32 cellular contexts compared by ENCODE assay signal in genomic region chr14:102454711-102455110, GRCh38.
"Had no signal": no experiment of that assay in that cellular context is flagged by ENCODE, and none has a peak within 500 bp of the region (broad histone marks: within the 10 kb centered on the region; RNA-seq: fewer than 3 reads in every experiment).

No MANE protein-coding gene starts in this region.

- H3K27ac Mint-ChIP-seq: activated CD4-positive, alpha-beta memory T cell treated with anti-CD3 and anti-CD28 coated beads, Interleukin-2, amount 10 ng/mL, durations not matched to agents 7 days and 5 days; activated CD8-positive, alpha-beta memory T cell treated with anti-CD3 and anti-CD28 coated beads, Interleukin-2, amount 10 ng/mL, durations not matched to agents 7 days and 5 days; activated naive CD8-positive, alpha-beta T cell treated with anti-CD3 and anti-CD28 coated beads for 36 hours; T-helper 1 cell treated with Interleukin-12 subunit alpha and Interleukin-12 subunit beta and Interleukin-4 antibody, amounts not matched to agents 30 μg/mL and 1 μg/mL, for 36 hours; T-helper 2 cell treated with Interferon-gamma antibody and Interleukin-4, amounts not matched to agents 5 μg/mL and 100 μg/mL, for 36 hours had no signal

- H3K4me1 ChIP-seq: ascending aorta, breast epithelium, SJSA1 had no signal

- H3K36me3 ChIP-seq: breast epithelium had no signal

- DNase-seq: activated CD4-positive, alpha-beta memory T cell treated with anti-CD3 and anti-CD28 coated beads, Interleukin-2, amount 10 ng/mL, durations not matched to agents 7 days and 5 days; activated CD4-positive, alpha-beta T cell treated with anti-CD3 and anti-CD28 coated beads for 1 hour; activated CD4-positive, alpha-beta T cell treated with anti-CD3 and anti-CD28 coated beads for 48 hours; activated CD4-positive, CD25-positive, alpha-beta regulatory T cell; activated CD8-positive, alpha-beta memory T cell treated with anti-CD3 and anti-CD28 coated beads for 24 hours; activated CD8-positive, alpha-beta memory T cell treated with anti-CD3 and anti-CD28 coated beads, Interleukin-2, amount 10 ng/mL, durations not matched to agents 7 days and 5 days; activated CD8-positive, alpha-beta memory T cell treated with anti-CD3 and anti-CD28 coated beads, Interleukin-2, amount 50 U/mL, for 48 hours; activated effector memory CD4-positive, alpha-beta T cell treated with Interleukin-2 at 50 U/mL for 16 hours; activated naive CD4-positive, alpha-beta T cell treated with anti-CD3 and anti-CD28 coated beads, Interleukin-2, amount 50 U/mL, for 16 hours; activated naive CD8-positive, alpha-beta T cell treated with anti-CD3 and anti-CD28 coated beads for 36 hours; activated T-cell treated with anti-CD3 and anti-CD28 coated beads, Interleukin-2, amount 50 U/mL, for 48 hours; amniotic stem cell; NCI-H1092 treated with DMSO at 0.1 percent for 48 hours; NCI-H1417; NCI-H146; NCI-H187; NCI-H2029 treated with DMSO at 0.1 percent for 48 hours; NCI-H2107; NCI-H2171; NCI-H226; NCI-H446 treated with DMSO at 0.1 percent for 48 hours; NCI-H524; NCI-H69; NCI-H82; SHP77 treated with DMSO at 0.1 percent for 48 hours; SK-N-SH had no signal

- H3K9me3 ChIP-seq: ascending aorta, breast epithelium, SJSA1, SK-N-SH had no signal

- H3K36me3 Mint-ChIP-seq: activated CD8-positive, alpha-beta memory T cell treated with anti-CD3 and anti-CD28 coated beads, Interleukin-2, amount 10 ng/mL, durations not matched to agents 7 days and 5 days had no signal

- H3K4me3 ChIP-seq: ascending aorta, breast epithelium, SJSA1 had no signal

- H3K4me1 Mint-ChIP-seq: activated CD4-positive, alpha-beta memory T cell treated with anti-CD3 and anti-CD28 coated beads, Interleukin-2, amount 10 ng/mL, durations not matched to agents 7 days and 5 days; activated CD8-positive, alpha-beta memory T cell treated with anti-CD3 and anti-CD28 coated beads, Interleukin-2, amount 10 ng/mL, durations not matched to agents 7 days and 5 days; activated naive CD8-positive, alpha-beta T cell treated with anti-CD3 and anti-CD28 coated beads for 36 hours had no signal

- H3K27ac ChIP-seq: ascending aorta, breast epithelium, SJSA1 had no signal

- H3K9ac ChIP-seq: SK-N-SH had no signal

- ATAC-seq: activated CD8-positive, alpha-beta memory T cell treated with anti-CD3 and anti-CD28 coated beads, Interleukin-2, amount 10 ng/mL, durations not matched to agents 7 days and 5 days; Panc1 had no signal

- H3K4me3 Mint-ChIP-seq: activated CD4-positive, alpha-beta memory T cell treated with anti-CD3 and anti-CD28 coated beads, Interleukin-2, amount 10 ng/mL, durations not matched to agents 7 days and 5 days; activated CD8-positive, alpha-beta memory T cell treated with anti-CD3 and anti-CD28 coated beads, Interleukin-2, amount 10 ng/mL, durations not matched to agents 7 days and 5 days; activated naive CD8-positive, alpha-beta T cell treated with anti-CD3 and anti-CD28 coated beads for 36 hours; T-helper 1 cell treated with Interleukin-12 subunit alpha and Interleukin-12 subunit beta and Interleukin-4 antibody, amounts not matched to agents 30 μg/mL and 1 μg/mL, for 36 hours; T-helper 2 cell treated with Interferon-gamma antibody and Interleukin-4, amounts not matched to agents 5 μg/mL and 100 μg/mL, for 36 hours had no signal

- H3K9me3 Mint-ChIP-seq: activated CD4-positive, alpha-beta memory T cell treated with anti-CD3 and anti-CD28 coated beads, Interleukin-2, amount 10 ng/mL, durations not matched to agents 7 days and 5 days; activated naive CD8-positive, alpha-beta T cell treated with anti-CD3 and anti-CD28 coated beads for 36 hours; T-helper 1 cell treated with Interleukin-12 subunit alpha and Interleukin-12 subunit beta and Interleukin-4 antibody, amounts not matched to agents 30 μg/mL and 1 μg/mL, for 36 hours; T-helper 2 cell treated with Interferon-gamma antibody and Interleukin-4, amounts not matched to agents 5 μg/mL and 100 μg/mL, for 36 hours had no signal

- H3K27me3 Mint-ChIP-seq: activated CD4-positive, alpha-beta memory T cell treated with anti-CD3 and anti-CD28 coated beads, Interleukin-2, amount 10 ng/mL, durations not matched to agents 7 days and 5 days; activated CD8-positive, alpha-beta memory T cell treated with anti-CD3 and anti-CD28 coated beads, Interleukin-2, amount 10 ng/mL, durations not matched to agents 7 days and 5 days; activated naive CD8-positive, alpha-beta T cell treated with anti-CD3 and anti-CD28 coated beads for 36 hours had no signal

- H3K4me2 ChIP-seq: SK-N-SH had no signal

- H3K27me3 ChIP-seq: ascending aorta, breast epithelium, SJSA1 had no signal
